In the genomic region with DNA sequence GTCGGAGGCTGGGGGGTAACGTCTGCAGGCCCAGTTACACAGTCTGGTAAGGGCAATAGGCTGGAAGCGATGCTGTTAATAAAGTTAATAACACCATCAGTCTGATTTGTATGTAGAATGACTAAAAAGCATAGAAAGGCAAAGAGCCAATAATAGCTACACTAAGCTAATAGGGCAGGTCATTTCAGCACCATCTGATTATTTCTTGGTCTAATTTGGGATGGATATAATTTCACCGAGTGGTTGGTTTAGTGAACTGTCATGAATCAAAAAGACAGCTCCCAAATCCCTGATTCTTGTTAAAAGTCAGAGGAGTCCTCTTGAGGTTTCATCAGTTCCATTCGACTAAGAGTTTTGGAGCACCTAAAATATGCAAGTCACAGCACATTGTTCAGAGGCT, we compare ENCODE assay signal across 29 cellular contexts.
"Had no signal": no experiment of that assay in that cellular context is flagged by ENCODE, and none has a peak within 500 bp of the region (broad histone marks: within the 10 kb centered on the region; RNA-seq: fewer than 3 reads in every experiment).

No MANE protein-coding gene starts in this region.

- H3K4me3 ChIP-seq: adrenal gland, body of pancreas, breast epithelium, coronary artery, SJCRH30 had no signal

- H3K27ac Mint-ChIP-seq: activated CD4-positive, alpha-beta T cell treated with anti-CD3 and anti-CD28 coated beads, Interleukin-2, amount 10 ng/mL, durations not matched to agents 24 days and 14 days; activated naive CD4-positive, alpha-beta T cell treated with anti-CD3 and anti-CD28 coated beads for 36 hours; activated naive CD4-positive, alpha-beta T cell treated with anti-CD3 and anti-CD28 coated beads, Interleukin-2, amount 50 U/mL, for 72 hours; activated T-helper 1 cell treated with anti-CD3 and anti-CD28 coated beads, Interleukin-12 subunit alpha, Interleukin-12 subunit beta, Interleukin-2, Interleukin-4 antibody, amounts not matched to agents 30 ng/mL and 10 ng/mL and 1 ng/mL, durations not matched to agents 14 hours and 24 hours and 36 hours; T-helper 1 cell treated with Interleukin-12 subunit alpha and Interleukin-12 subunit beta and Interleukin-4 antibody, amounts not matched to agents 30 μg/mL and 1 μg/mL, for 36 hours; T-helper 2 cell treated with Interferon-gamma antibody and Interleukin-4, amounts not matched to agents 5 μg/mL and 100 μg/mL, for 36 hours had no signal

- DNase-seq: activated CD4-positive, alpha-beta T cell treated with anti-CD3 and anti-CD28 coated beads, Interleukin-2, amount 10 ng/mL, durations not matched to agents 24 days and 14 days; activated CD4-positive, alpha-beta T cell treated with anti-CD3 and anti-CD28 coated beads, Interleukin-2, amount 50 U/mL, for 4 hours; activated CD8-positive, alpha-beta memory T cell treated with anti-CD3 and anti-CD28 coated beads, Interleukin-2, amount 50 U/mL, for 4 hours; activated gamma-delta T cell treated with Interleukin-2 at 50 U/mL for 16 hours; activated naive CD4-positive, alpha-beta T cell treated with anti-CD3 and anti-CD28 coated beads for 36 hours; activated T-cell treated with anti-CD3 and anti-CD28 coated beads for 4 hours; activated T-cell treated with anti-CD3 and anti-CD28 coated beads, Interleukin-2, amount 50 U/mL, for 4 hours; adrenal gland; body of pancreas; NCI-H1105; NCI-H1436 treated with DMSO at 0.1 percent for 48 hours; NCI-H1694 treated with DMSO at 0.1 percent for 48 hours; NCI-H2029; NCI-H446; NCI-H510A treated with DMSO at 0.1 percent for 48 hours; NCI-H526 treated with DMSO at 0.1 percent for 48 hours; NCI-H774; SHP77; SJCRH30; SK-N-SH had no signal

- H3K9me3 ChIP-seq: adrenal gland, body of pancreas, breast epithelium, SJCRH30, SK-N-SH had no signal

- ATAC-seq: activated naive CD4-positive, alpha-beta T cell treated with anti-CD3 and anti-CD28 coated beads, Interleukin-2, amount 50 U/mL, for 72 hours; activated T-cell treated with anti-CD3 and anti-CD28 coated beads, Interleukin-2, amount 50 U/mL, for 4 hours; body of pancreas; Panc1 had no signal

- H3K4me3 Mint-ChIP-seq: activated CD4-positive, alpha-beta T cell treated with anti-CD3 and anti-CD28 coated beads, Interleukin-2, amount 10 ng/mL, durations not matched to agents 24 days and 14 days; activated naive CD4-positive, alpha-beta T cell treated with anti-CD3 and anti-CD28 coated beads for 36 hours; activated T-cell treated with anti-CD3 and anti-CD28 coated beads, Interleukin-2, amount 50 U/mL, for 4 hours; activated T-helper 1 cell treated with anti-CD3 and anti-CD28 coated beads, Interleukin-12 subunit alpha, Interleukin-12 subunit beta, Interleukin-2, Interleukin-4 antibody, amounts not matched to agents 30 ng/mL and 10 ng/mL and 1 ng/mL, durations not matched to agents 14 hours and 24 hours and 36 hours; T-helper 1 cell treated with Interleukin-12 subunit alpha and Interleukin-12 subunit beta and Interleukin-4 antibody, amounts not matched to agents 30 μg/mL and 1 μg/mL, for 36 hours; T-helper 2 cell treated with Interferon-gamma antibody and Interleukin-4, amounts not matched to agents 5 μg/mL and 100 μg/mL, for 36 hours had no signal

- H3K4me1 ChIP-seq: adrenal gland, breast epithelium, SJCRH30 had no signal

- H3K27ac ChIP-seq: adrenal gland, body of pancreas, breast epithelium, coronary artery, SJCRH30 had no signal

- H3K27me3 Mint-ChIP-seq: activated CD4-positive, alpha-beta T cell treated with anti-CD3 and anti-CD28 coated beads, Interleukin-2, amount 10 ng/mL, durations not matched to agents 24 days and 14 days had no signal

- H3K4me2 ChIP-seq: SK-N-SH had no signal

- FAIRE-seq: astrocyte, TTC549 had no signal
